ENCODE assay signal across 10 cellular contexts in genomic region chr2:43186679-43187374, GRCh38. TPM values are rescaled to one million over a fixed set of nuclear protein-coding genes. Genes with fewer than 3 reads are reported as not detected.
DNase-seq lines count a peak whose midpoint lies in the region; ATAC-seq and TF ChIP-seq lines count a peak whose summit lies in the region.
"Had no signal": no experiment of that assay in that cellular context is flagged by ENCODE, and none has a peak within 500 bp of the region (broad histone marks: within the 10 kb centered on the region; RNA-seq: fewer than 3 reads in every experiment).

No MANE protein-coding gene starts in this region.

- no peaks in the 10 kb centered on the region for H3K27me3 Mint-ChIP-seq in activated CD4-positive, alpha-beta T cell treated with anti-CD3 and anti-CD28 coated beads, Interleukin-2, amount 10 ng/mL, durations not matched to agents 7 days and 5 days
- no peaks in the 10 kb centered on the region for H3K27me3 Mint-ChIP-seq in activated CD4-positive, alpha-beta T cell treated with anti-CD3 and anti-CD28 coated beads for 36 hours

- H3K27ac Mint-ChIP-seq in activated CD4-positive, alpha-beta T cell treated with anti-CD3 and anti-CD28 coated beads, Interleukin-2, amount 10 ng/mL, durations not matched to agents 7 days and 5 days, result peak overlapping the region; percentile 66
- no peak overlapping the region for H3K27ac Mint-ChIP-seq in activated CD4-positive, alpha-beta T cell treated with anti-CD3 and anti-CD28 coated beads for 36 hours

- H3K9ac ChIP-seq in duodenal mucosa (ENCODE audit: low read depth in 1 of 2, low read length in 2 of 2), result peak overlapping the region; percentile 13 to 44

- intact Hi-C loops in activated CD4-positive, alpha-beta T cell treated with anti-CD3 and anti-CD28 coated beads for 36 hours (cut with DNase I, micrococcal nuclease), result no loop called here
- intact Hi-C loops in mucosa of descending colon (cut with DNase I, micrococcal nuclease), result no loop called here
- intact Hi-C loops in upper lobe of right lung (cut with DNase I), result no loop called here

- POLR2A ChIA-PET in activated CD4-positive, alpha-beta T cell treated with anti-CD3 and anti-CD28 coated beads, Interleukin-2, amount 10 ng/mL, durations not matched to agents 7 days and 5 days (lab: Charles Lee), result no interaction called here
- POLR2A ChIA-PET in activated CD4-positive, alpha-beta T cell treated with anti-CD3 and anti-CD28 coated beads for 36 hours (lab: Charles Lee), result no interaction called here

- H3K4me1 ChIP-seq in duodenal mucosa (ENCODE audit: control insufficient read depth in 1 of 2, insufficient read depth in 2 of 2, low read length in 2 of 2), result peaks cover 54 to 56% of the 10 kb centered on the region in 2 donors
- H3K4me1 ChIP-seq in mucosa of descending colon (ENCODE audit: low read depth), result peaks cover 34% of the 10 kb centered on the region
- peaks cover 5% of the 10 kb centered on the region for H3K4me1 ChIP-seq in upper lobe of right lung

- H3K27ac ChIP-seq in duodenal mucosa (ENCODE audit: low read depth, low read length) (peak overlapping the region; percentile 57), upper lobe of right lung (peak overlapping the region; percentile 55)

- H3K4me3 ChIP-seq in duodenal mucosa (ENCODE audit: low read depth in 1 of 2, low read length in 2 of 2) (no peak overlapping the region), mucosa of descending colon (no peak overlapping the region), upper lobe of right lung (no peak overlapping the region)

- CTCF ChIA-PET in activated CD4-positive, alpha-beta T cell treated with anti-CD3 and anti-CD28 coated beads, Interleukin-2, amount 10 ng/mL, durations not matched to agents 7 days and 5 days (lab: Charles Lee), result interaction anchor here (0.7 to 2.8 kb wide), 8 partner anchors 9 to 20 kb away, joined by 3 to 10 read pairs (median 3); no protein-coding TSS in a partner anchor
- CTCF ChIA-PET in activated CD4-positive, alpha-beta T cell treated with anti-CD3 and anti-CD28 coated beads for 36 hours (lab: Charles Lee), result no interaction called here

- H3K27me3 ChIP-seq in duodenal mucosa (ENCODE audit: control insufficient read depth in 1 of 2, insufficient read depth in 2 of 2, low read length in 2 of 2), result no peaks in the 10 kb centered on the region
- H3K27me3 ChIP-seq in upper lobe of right lung, result no peaks in the 10 kb centered on the region

- H3K4me3 Mint-ChIP-seq in activated CD4-positive, alpha-beta T cell treated with anti-CD3 and anti-CD28 coated beads, Interleukin-2, amount 10 ng/mL, durations not matched to agents 7 days and 5 days, result no peak overlapping the region
- no peak overlapping the region for H3K4me3 Mint-ChIP-seq in activated CD4-positive, alpha-beta T cell treated with anti-CD3 and anti-CD28 coated beads for 36 hours

- TF ChIP-seq CTCF in mucosa of descending colon (IDR thresholded peaks at IDR 0.05), result no peak
- TF ChIP-seq CTCF in upper lobe of right lung (IDR thresholded peaks at IDR 0.05), result no peak

- H3K36me3 ChIP-seq in duodenal mucosa (ENCODE audit: control insufficient read depth in 1 of 2, insufficient read depth in 2 of 2, low read length in 2 of 2), result no peaks in the 10 kb centered on the region
- no peaks in the 10 kb centered on the region for H3K36me3 ChIP-seq in mucosa of descending colon (ENCODE audit: low read depth)
- H3K36me3 ChIP-seq in upper lobe of right lung, result no peaks in the 10 kb centered on the region

- no peak for ATAC-seq in activated CD4-positive, alpha-beta T cell treated with anti-CD3 and anti-CD28 coated beads for 36 hours
- ATAC-seq in mucosa of descending colon (peak; percentile 83), upper lobe of right lung (peak; percentile 42), GM19467 (IDR thresholded peaks at IDR 0.05; ENCODE audit: unreplicated experiment) (no peak)
- no peak for ATAC-seq in activated CD4-positive, CD25-positive, alpha-beta regulatory T cell treated with anti-CD3 and anti-CD28 coated beads, Interleukin-2, amount 50 U/mL, for 24 hours

- H3K9me3 ChIP-seq in duodenal mucosa (ENCODE audit: control insufficient read depth in 1 of 2, low read length in 2 of 2) (no peaks in the 10 kb centered on the region), mucosa of descending colon (no peaks in the 10 kb centered on the region), upper lobe of right lung (no peaks in the 10 kb centered on the region)

- peaks cover 60% of the 10 kb centered on the region for H3K4me1 Mint-ChIP-seq in activated CD4-positive, alpha-beta T cell treated with anti-CD3 and anti-CD28 coated beads, Interleukin-2, amount 10 ng/mL, durations not matched to agents 7 days and 5 days
- H3K4me1 Mint-ChIP-seq in activated CD4-positive, alpha-beta T cell treated with anti-CD3 and anti-CD28 coated beads for 36 hours, result peaks cover 53% of the 10 kb centered on the region

- no peak for DNase-seq in activated CD4-positive, alpha-beta T cell treated with anti-CD3 and anti-CD28 coated beads, Interleukin-2, amount 10 ng/mL, durations not matched to agents 7 days and 5 days
- no peak for DNase-seq in activated CD4-positive, alpha-beta T cell treated with anti-CD3 and anti-CD28 coated beads for 36 hours
- DNase-seq in mucosa of descending colon, result peak; percentile 79 to 87 (median 83)
- DNase-seq in upper lobe of right lung, result no peak
- no peak for DNase-seq in occipital lobe (lab: John Stamatoyannopoulos, UW)
- DNase-seq: caudate nucleus, NCI-H2029 had no signal

- no peaks in the 10 kb centered on the region for H3K9me3 Mint-ChIP-seq in activated CD4-positive, alpha-beta T cell treated with anti-CD3 and anti-CD28 coated beads, Interleukin-2, amount 10 ng/mL, durations not matched to agents 7 days and 5 days
- H3K9me3 Mint-ChIP-seq in activated CD4-positive, alpha-beta T cell treated with anti-CD3 and anti-CD28 coated beads for 36 hours (ENCODE audit: low read depth), result no peaks in the 10 kb centered on the region

- H3K36me3 Mint-ChIP-seq in activated CD4-positive, alpha-beta T cell treated with anti-CD3 and anti-CD28 coated beads, Interleukin-2, amount 10 ng/mL, durations not matched to agents 7 days and 5 days (ENCODE audit: low read depth), result no peaks in the 10 kb centered on the region
- H3K36me3 Mint-ChIP-seq in activated CD4-positive, alpha-beta T cell treated with anti-CD3 and anti-CD28 coated beads for 36 hours (ENCODE audit: low read depth), result no peaks in the 10 kb centered on the region

RNA-seq across cellular contexts. Expression of gene ZFP36L2, which starts 39.6 kb away (rescaled TPM):
- total RNA-seq in activated CD4-positive, alpha-beta T cell treated with anti-CD3 and anti-CD28 coated beads, Interleukin-2, amount 10 ng/mL, durations not matched to agents 7 days and 5 days, result 100 to 1,000 TPM; 210 to 228 TPM
- 10 to 100 TPM; 74.4 to 77.7 TPM for total RNA-seq in activated CD4-positive, alpha-beta T cell treated with anti-CD3 and anti-CD28 coated beads for 36 hours
- 100 to 1,000 TPM; 160 to 198 (median 169) TPM for total RNA-seq in mucosa of descending colon
- total RNA-seq in upper lobe of right lung, result 139 TPM
- total RNA-seq in occipital lobe, result 2.5 TPM

Comparison
In these comparisons a context has a peak if more than half of its experiments do, and no peak if none do; other contexts are left out.
1. DNase-seq: peak in mucosa of descending colon (3 of 3); none in activated CD4-positive, alpha-beta T cell treated with anti-CD3 and anti-CD28 coated beads, Interleukin-2, amount 10 ng/mL, durations not matched to agents 7 days and 5 days (single experiment), activated CD4-positive, alpha-beta T cell treated with anti-CD3 and anti-CD28 coated beads for 36 hours (single experiment), upper lobe of right lung (single experiment) and occipital lobe (single experiment).
2. ATAC-seq: peak in mucosa of descending colon (single experiment) and upper lobe of right lung (single experiment); none in activated CD4-positive, alpha-beta T cell treated with anti-CD3 and anti-CD28 coated beads for 36 hours (single experiment), activated CD4-positive, CD25-positive, alpha-beta regulatory T cell treated with anti-CD3 and anti-CD28 coated beads, Interleukin-2, amount 50 U/mL, for 24 hours (0 of 2) and GM19467 (single experiment).
3. RNA of gene ZFP36L2, which starts 39.6 kb away (total RNA-seq): 210 to 228 TPM in activated CD4-positive, alpha-beta T cell treated with anti-CD3 and anti-CD28 coated beads, Interleukin-2, amount 10 ng/mL, durations not matched to agents 7 days and 5 days, 160 to 198 TPM in mucosa of descending colon, 139 TPM in upper lobe of right lung (single experiment) and 74.4 to 77.7 TPM in activated CD4-positive, alpha-beta T cell treated with anti-CD3 and anti-CD28 coated beads for 36 hours; 2.5 TPM in occipital lobe (single experiment); every median in the first group is over 10 times any median in the second.